In the genomic region with DNA sequence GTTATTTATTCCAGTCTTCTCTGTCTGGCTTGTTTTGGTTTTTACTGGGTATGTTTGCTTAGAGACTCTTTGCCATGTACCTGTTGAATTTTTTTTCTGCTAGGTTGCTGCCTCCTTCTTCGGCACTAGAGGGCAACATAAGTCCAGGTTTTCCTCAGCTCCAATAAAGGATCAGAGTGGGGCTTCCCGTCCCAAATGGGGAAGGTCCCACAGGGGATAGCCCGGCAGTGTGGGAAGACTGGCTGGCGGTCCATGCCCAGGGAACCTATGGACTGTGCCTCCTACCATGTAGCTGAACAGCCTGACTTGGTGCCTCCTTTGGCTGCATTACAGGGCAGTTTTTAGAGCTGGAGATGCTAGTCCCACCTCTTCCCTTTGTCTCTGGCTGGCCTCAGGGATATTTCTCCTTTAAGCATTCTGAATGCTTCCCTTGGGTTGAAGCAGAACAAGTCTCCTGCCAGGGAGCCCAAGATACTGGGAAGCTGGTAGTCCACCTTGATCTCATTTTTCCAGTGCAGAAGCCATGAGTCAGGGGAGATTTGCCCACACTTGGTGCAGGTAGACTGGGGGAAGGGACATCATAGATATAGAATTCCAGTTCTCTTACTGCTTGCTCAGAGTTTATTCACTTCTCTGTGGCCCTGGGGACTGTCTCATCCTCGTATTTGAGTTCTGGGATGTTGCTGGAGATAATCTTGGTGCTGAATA, we compare ENCODE assay signal across 8 cellular contexts.
A peak's percentile ranks its signal among the peaks of the same experiment; 100 is the strongest.
DNase-seq lines count a peak whose midpoint lies in the region; ATAC-seq and TF ChIP-seq lines count a peak whose summit lies in the region.

No MANE protein-coding gene starts in this region.

- H3K9me3 Mint-ChIP-seq in activated T-helper 17 cell treated with anti-CD3 and anti-CD28 coated beads, Interleukin-2, amount 50 U/mL, for 72 hours: no peaks in the 10 kb centered on the region

- H3K27me3 Mint-ChIP-seq in activated T-helper 17 cell treated with anti-CD3 and anti-CD28 coated beads, Interleukin-2, amount 50 U/mL, for 72 hours: no peaks in the 10 kb centered on the region

- H3K27ac ChIP-seq in spleen: no peak overlapping the region

- peak; percentile 86 for TF ChIP-seq CTCF in BE2C (IDR thresholded peaks at IDR 0.05; ENCODE audit: low read depth, low read length)
- TF ChIP-seq CTCF in GM12872 (IDR thresholded peaks at IDR 0.05; ENCODE audit: insufficient read depth, low read depth, low read length): peak; percentile 81
- peak; percentile 53 to 89 (median 73) for TF ChIP-seq CTCF in spleen (IDR thresholded peaks at IDR 0.05 in 8 of 11, conservative IDR thresholded peaks at IDR 0.05 in 3 of 11)

- H3K9me3 ChIP-seq in BE2C (no peaks in the 10 kb centered on the region), spleen (peaks cover 7 to 22% (median 16%) of the 10 kb centered on the region in 8 donors)

- peaks cover 6% of the 10 kb centered on the region for H3K4me1 Mint-ChIP-seq in activated T-helper 17 cell treated with anti-CD3 and anti-CD28 coated beads, Interleukin-2, amount 50 U/mL, for 72 hours

- H3K36me3 ChIP-seq in BE2C (peaks cover 8% of the 10 kb centered on the region), spleen (peaks cover 0 to 16% (median 1%) of the 10 kb centered on the region in 6 donors)

- no peak overlapping the region for H3K4me3 Mint-ChIP-seq in activated T-helper 17 cell treated with anti-CD3 and anti-CD28 coated beads, Interleukin-2, amount 50 U/mL, for 72 hours

- H3K27me3 ChIP-seq in BE2C (no peaks in the 10 kb centered on the region), spleen (replicated peaks in 1 of 7) (no peaks in the 10 kb centered on the region)

- TF ChIP-seq POLR2A in spleen (IDR thresholded peaks at IDR 0.05): no peak

- H3K27ac Mint-ChIP-seq in activated T-helper 17 cell treated with anti-CD3 and anti-CD28 coated beads, Interleukin-2, amount 50 U/mL, for 72 hours: no peak overlapping the region

- peaks cover 7% of the 10 kb centered on the region for H3K36me3 Mint-ChIP-seq in activated T-helper 17 cell treated with anti-CD3 and anti-CD28 coated beads, Interleukin-2, amount 50 U/mL, for 72 hours (ENCODE audit: low read depth)

- WGBS in spleen, 5 donors: 22 to 45% (median 35%) methylated on average over 5 of the region's 5 CpGs

- H3K4me1 ChIP-seq in BE2C (no peaks in the 10 kb centered on the region), spleen (peaks cover 0 to 10% (median 2%) of the 10 kb centered on the region in 6 donors)

- DNase-seq in BE2C (peak; percentile 52), NCI-H748 treated with DMSO at 0.1 percent for 48 hours (lab: John Stamatoyannopoulos, UW) (peak; percentile 55), left ventricle myocardium superior (peak; percentile 24), spleen (peak; percentile 62), dedifferentiated amniotic fluid mesenchymal stem cell (ENCODE audit: extremely low spot score) (no peak)

- H3K4me3 ChIP-seq in BE2C (ENCODE audit: low read depth, low read length) (no peak overlapping the region), spleen (no peak overlapping the region)

- intact Hi-C loops in left ventricle myocardium superior (cut with micrococcal nuclease): no loop called here
- intact Hi-C loops in spleen (cut with DNase I; ENCODE audit: low total_unique reads): loop anchor here (5.0 to 10.0 kb wide), 2 partner anchors 157 to 265 kb away; no protein-coding TSS in a partner anchor

- ATAC-seq in activated T-helper 17 cell treated with anti-CD3 and anti-CD28 coated beads, Interleukin-2, amount 50 U/mL, for 72 hours (replicated peaks): peak; percentile 81
- ATAC-seq in left ventricle myocardium superior: peak; percentile 13
- no peak for ATAC-seq in GM18517 (IDR thresholded peaks at IDR 0.05; ENCODE audit: unreplicated experiment)
